Comparison of ENCODE assay signal across 16 cellular contexts in the genomic region with DNA sequence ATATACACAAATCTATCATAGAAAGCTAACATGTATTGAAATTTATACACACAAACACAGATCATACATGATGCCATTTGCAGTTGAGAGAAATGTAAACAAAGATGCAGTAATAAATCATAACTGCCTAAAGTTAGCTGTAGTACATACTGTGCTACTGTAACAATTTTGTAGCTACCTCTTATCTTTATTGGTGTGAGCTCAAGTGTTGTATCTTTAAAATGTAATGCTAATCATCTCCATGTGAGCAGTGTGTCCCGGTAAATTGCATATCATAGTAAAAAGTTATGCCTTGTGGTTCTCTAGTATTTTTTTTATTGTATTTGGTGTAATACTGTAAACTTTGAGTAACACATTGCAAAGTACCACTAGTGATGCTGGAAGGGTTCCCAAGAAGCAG. TPM values are rescaled to one million over a fixed set of nuclear protein-coding genes. Genes with fewer than 3 reads are reported as not detected.
DNase-seq lines count a peak whose midpoint lies in the region; ATAC-seq and TF ChIP-seq lines count a peak whose summit lies in the region.
"Had no signal": no experiment of that assay in that cellular context is flagged by ENCODE, and none has a peak within 500 bp of the region (broad histone marks: within the 10 kb centered on the region; RNA-seq: fewer than 3 reads in every experiment).

No MANE protein-coding gene starts in this region.

- H3K27ac Mint-ChIP-seq in type B pancreatic cell: no peak overlapping the region
- H3K27ac Mint-ChIP-seq: CD4-positive, alpha-beta T cell; GM23338 had no signal

- H3K27ac ChIP-seq in right atrium auricular region: no peak overlapping the region
- H3K27ac ChIP-seq in PC-3 (ENCODE audit: low read length): no peak overlapping the region
- H3K27ac ChIP-seq: 22Rv1, A549, C4-2B, HL-60 had no signal

- H3K27me3 ChIP-seq in right atrium auricular region (no peaks in the 10 kb centered on the region), PC-3 (ENCODE audit: low read length) (no peaks in the 10 kb centered on the region)

- no peak for DNase-seq in Right ventricle myocardium superior
- DNase-seq in right atrium auricular region (ENCODE audit: low spot score): no peak
- no peak for DNase-seq in PC-3
- DNase-seq in left colon: no peak
- DNase-seq in type B pancreatic cell (ENCODE audit: extremely low spot score, unreplicated experiment): no peak
- DNase-seq: AML-193; Caco-2; CD4-positive, alpha-beta T cell; HCEC 1CT had no signal

- no peaks in the 10 kb centered on the region for H3K79me2 ChIP-seq in PC-3 (ENCODE audit: low read length)

- H3K36me3 Mint-ChIP-seq in type B pancreatic cell: peaks cover 4% of the 10 kb centered on the region

- no peaks in the 10 kb centered on the region for H3K4me1 Mint-ChIP-seq in type B pancreatic cell (ENCODE audit: unreplicated experiment)

- no peak for TF ChIP-seq CTCF in right atrium auricular region (IDR thresholded peaks at IDR 0.05)
- TF ChIP-seq CTCF in PC-3 (conservative IDR thresholded peaks at IDR 0.05; ENCODE audit: low read depth, low read length): no peak
- TF ChIP-seq CTCF in type B pancreatic cell (conservative IDR thresholded peaks at IDR 0.05): no peak

- CTCF ChIA-PET in PC-3 (lab: Charles Lee): interaction anchor here (0.7 kb wide), 1 partner anchor 34 kb away, joined by 3 read pairs; no protein-coding TSS in a partner anchor

- no peaks in the 10 kb centered on the region for H3K4me1 ChIP-seq in right atrium auricular region
- H3K4me1 ChIP-seq in PC-3 (ENCODE audit: insufficient read depth, low read length): no peaks in the 10 kb centered on the region
- H3K4me1 ChIP-seq: A549, Caco-2 had no signal

- ATAC-seq in Right ventricle myocardium superior (ENCODE audit: poor library complexity) (peak; percentile 15), PC-3 (peak; percentile 46), left colon (peak; percentile 96), HG02973 (IDR thresholded peaks at IDR 0.05; ENCODE audit: unreplicated experiment) (no peak), GM19452 (IDR thresholded peaks at IDR 0.05; ENCODE audit: unreplicated experiment) (no peak)
- ATAC-seq: A549, GM23338 had no signal

- intact Hi-C loops in Right ventricle myocardium superior (cut with DNase I): no loop called here
- intact Hi-C loops in PC-3 (cut with micrococcal nuclease): no loop called here
- intact Hi-C loops in left colon (cut with DNase I, micrococcal nuclease): no loop called here

- H3K9me2 ChIP-seq in PC-3 (replicated peaks; ENCODE audit: low read length): no peaks in the 10 kb centered on the region

- no TSS peak for BruUV-seq in PC-3 (replicated peaks; lab: Mats Ljungman, UMichigan)

- H3K4me3 ChIP-seq in right atrium auricular region (no peak overlapping the region), PC-3 (ENCODE audit: low read length) (no peak overlapping the region)
- H3K4me3 ChIP-seq: A549, GM23338 had no signal

- H2AFZ ChIP-seq in PC-3 (ENCODE audit: low read length): no peak overlapping the region
- H2AFZ ChIP-seq: GM23338 had no signal

- no peaks in the 10 kb centered on the region for H3K9me3 Mint-ChIP-seq in type B pancreatic cell
- H3K9me3 Mint-ChIP-seq: CD4-positive, alpha-beta T cell; GM23338 had no signal

- H3K9me3 ChIP-seq in right atrium auricular region: no peaks in the 10 kb centered on the region
- no peaks in the 10 kb centered on the region for H3K9me3 ChIP-seq in PC-3 (ENCODE audit: low read length)
- H3K9me3 ChIP-seq: A549, Caco-2 had no signal

- H3K36me3 ChIP-seq in right atrium auricular region (no peaks in the 10 kb centered on the region), PC-3 (ENCODE audit: low read depth, low read length) (no peaks in the 10 kb centered on the region)

- H4K20me1 ChIP-seq in PC-3 (ENCODE audit: low read length): no peaks in the 10 kb centered on the region

- H3K9ac ChIP-seq in PC-3 (ENCODE audit: low read length): no peak overlapping the region

- H3K27me3 Mint-ChIP-seq in type B pancreatic cell: no peaks in the 10 kb centered on the region
- H3K27me3 Mint-ChIP-seq: CD4-positive, alpha-beta T cell had no signal

- no peak overlapping the region for H3K4me2 ChIP-seq in PC-3 (ENCODE audit: low read length)
- H3K4me2 ChIP-seq: A549, GM23338 had no signal

- POLR2A ChIA-PET in PC-3 (lab: Charles Lee; ENCODE audit: unreplicated experiment): interaction anchor here (0.6 kb wide), 1 partner anchor 630 kb away, joined by 4 read pairs; no protein-coding TSS in a partner anchor

- no peak overlapping the region for H3K4me3 Mint-ChIP-seq in type B pancreatic cell
- H3K4me3 Mint-ChIP-seq: CD4-positive, alpha-beta T cell; GM23338 had no signal

- no peaks in the 10 kb centered on the region for H3F3A ChIP-seq in PC-3 (ENCODE audit: low read length, unreplicated experiment)

RNA-seq across cellular contexts. Expression of a gene that starts 16.8 kb away (rescaled TPM):
- total RNA-seq in Right ventricle myocardium superior (40.2 TPM), right atrium auricular region (10 to 100 TPM; 26.3 to 43.0 TPM), PC-3 (2014; rRNA removed) (15.3 and 22.7 TPM in 2 replicates), left colon (10 to 100 TPM; 44.4 to 46.7 TPM), type B pancreatic cell (ENCODE audit: low replicate concordance) (64.4 and 73.2 TPM in 2 replicates)

Comparison
In these comparisons a context has a peak if more than half of its experiments do, and no peak if none do; other contexts are left out.
1. ATAC-seq: peak in Right ventricle myocardium superior (single experiment), PC-3 (single experiment) and left colon (single experiment); none in HG02973 (single experiment) and GM19452 (single experiment).